In genomic region chr1:196982247-196982646, GRCh38 we compare ENCODE assay signal across 4 cellular contexts. TPM values are rescaled to one million over a fixed set of nuclear protein-coding genes. Genes with fewer than 3 reads are reported as not detected.
"Had no signal": no experiment of that assay in that cellular context is flagged by ENCODE, and none has a peak within 500 bp of the region (broad histone marks: within the 10 kb centered on the region; RNA-seq: fewer than 3 reads in every experiment).

No MANE protein-coding gene starts in this region.

RNA-seq across cellular contexts. Expression of gene CFHR5, which starts 4.9 kb away (rescaled TPM):
- polyA plus RNA-seq: HepG2, IgD-negative memory B cell, IMR-90, K562 had no signal

RNA-seq across cellular contexts. Expression of gene CFHR2, which starts 38.7 kb away (rescaled TPM):
- polyA plus RNA-seq: HepG2, IgD-negative memory B cell, IMR-90, K562 had no signal
